Comparison of ENCODE assay signal across 8 cellular contexts in genomic region chr9:83708515-83709158, GRCh38. TPM values are rescaled to one million over a fixed set of nuclear protein-coding genes. Genes with fewer than 3 reads are reported as not detected.
DNase-seq lines count a peak whose midpoint lies in the region; ATAC-seq, FAIRE-seq and TF ChIP-seq lines count a peak whose summit lies in the region.

No MANE protein-coding gene starts in this region.

- FAIRE-seq in bronchial epithelial cell (lab: Jason Lieb, UNC) (no peak), keratinocyte (lab: Jason Lieb, UNC) (no peak)

- H3K79me2 ChIP-seq in keratinocyte (ENCODE audit: control insufficient read depth, insufficient read depth, low read length) = peaks cover 47% of the 10 kb centered on the region

- peak overlapping the region; percentile 100 for H3K27ac ChIP-seq in keratinocyte (ENCODE audit: control insufficient read depth, insufficient read depth, low read length)

- H3K4me3 Mint-ChIP-seq in IgD-negative memory B cell = peak overlapping the region; percentile 96 to 100 (median 99)

- H3K4me2 ChIP-seq in keratinocyte (ENCODE audit: control insufficient read depth, extremely low read depth, insufficient read depth, low read depth, low read length) = peak overlapping the region; percentile 96

- H3K27me3 ChIP-seq in bronchial epithelial cell (ENCODE audit: control insufficient read depth, insufficient read depth, low read length) (no peaks in the 10 kb centered on the region), keratinocyte (ENCODE audit: control insufficient read depth, extremely low read depth, insufficient read depth, low read length) (no peaks in the 10 kb centered on the region)

- peak overlapping the region; percentile 99 for H3K9ac ChIP-seq in keratinocyte (ENCODE audit: control insufficient read depth, extremely low read depth, insufficient read depth, low read length)

- H3K36me3 Mint-ChIP-seq in IgD-negative memory B cell = no peaks in the 10 kb centered on the region

- H3K27ac Mint-ChIP-seq in IgD-negative memory B cell = peak overlapping the region; percentile 98 to 100 (median 99)

- peak overlapping the region; percentile 100 for H2AFZ ChIP-seq in keratinocyte (ENCODE audit: control insufficient read depth, low read length)

- H3K9me3 ChIP-seq in keratinocyte (ENCODE audit: control insufficient read depth, low read depth, low read length) = no peaks in the 10 kb centered on the region

- H3K4me1 ChIP-seq in keratinocyte (ENCODE audit: control insufficient read depth, extremely low read depth, insufficient read depth, low read length) = peaks cover 17% of the 10 kb centered on the region

- H3K36me3 ChIP-seq in bronchial epithelial cell (ENCODE audit: control insufficient read depth, insufficient read depth, low read length) = no peaks in the 10 kb centered on the region
- H3K36me3 ChIP-seq in keratinocyte (ENCODE audit: control insufficient read depth in 2 of 2, extremely low read depth in 1 of 2, insufficient read depth in 2 of 2, low read length in 2 of 2) = no peaks in the 10 kb centered on the region

- peak; percentile 56 for ATAC-seq in GM21619 (IDR thresholded peaks at IDR 0.05; ENCODE audit: unreplicated experiment)

- H3K9me1 ChIP-seq in keratinocyte (ENCODE audit: control insufficient read depth, extremely low read depth, insufficient read depth, low read length) = no peaks in the 10 kb centered on the region

- dilution Hi-C loops in keratinocyte (cut with MboI; ENCODE audit: extremely low pct_ligation_motif_present, low sequenced_read_pairs) = no loop called here

- peaks cover 25 to 27% (median 27%) of the 10 kb centered on the region in 3 donors for H3K4me1 Mint-ChIP-seq in IgD-negative memory B cell

- H3K4me3 ChIP-seq in bronchial epithelial cell (ENCODE audit: low read depth, low read length) = peak overlapping the region; percentile 92
- peak overlapping the region; percentile 94 to 98 (median 97) for H3K4me3 ChIP-seq in keratinocyte (ENCODE audit: control insufficient read depth in 2 of 3, extremely low read depth in 1 of 3, insufficient read depth in 2 of 3, low read depth in 1 of 3, low read length in 3 of 3)

- H4K20me1 ChIP-seq in keratinocyte (ENCODE audit: control insufficient read depth, extremely low read depth, insufficient read depth, low read length) = peaks cover 3% of the 10 kb centered on the region

- TF ChIP-seq CTCF in bronchial epithelial cell (IDR thresholded peaks at IDR 0.05; ENCODE audit: insufficient read depth, low read length, severe bottlenecking) = peak; percentile 20
- peak in 2 of 3 experiments; percentile 31 to 61 for TF ChIP-seq CTCF in keratinocyte (optimal IDR thresholded peaks at IDR 0.05 in 1 of 3, IDR thresholded peaks at IDR 0.05 in 1 of 3, conservative IDR thresholded peaks at IDR 0.05 in 1 of 3; ENCODE audit: extremely low read depth in 1 of 3, insufficient read depth in 2 of 3, low read length in 3 of 3)

- DNase-seq in GF-D8 (lab: John Stamatoyannopoulos, UW) = peak; percentile 37
- peak; percentile 75 for DNase-seq in UCSD-AML1 (lab: John Stamatoyannopoulos, UW; ENCODE audit: unreplicated experiment)
- peak; percentile 44 for DNase-seq in bronchial epithelial cell (ENCODE audit: low read depth)
- no peak for DNase-seq in keratinocyte (ENCODE audit: low read depth, low spot score)
- peak; percentile 15 to 31 for DNase-seq in stimulated activated CD4-positive, alpha-beta T cell treated with anti-CD3 and anti-CD28 coated beads, Interleukin-15, amount 100 ng/mL, for 1 hour (ENCODE audit: low read depth in 1 of 2, low spot score in 1 of 2)
- no peak for DNase-seq in NCI-H187 (lab: John Stamatoyannopoulos, UW)

- no peaks in the 10 kb centered on the region for H3K9me3 Mint-ChIP-seq in IgD-negative memory B cell

- H3K27me3 Mint-ChIP-seq in IgD-negative memory B cell = peaks cover 2% of the 10 kb centered on the region

RNA-seq across cellular contexts. Expression of gene UBQLN1, which starts 0.9 kb away (rescaled TPM):
- polyA plus RNA-seq in IgD-negative memory B cell (76.6 TPM), keratinocyte (111 to 148 TPM (median 145 TPM) in 3 replicates)
- 96.4 and 124 TPM in 2 replicates for total RNA-seq in bronchial epithelial cell
- 97.6 TPM for polyA plus RNA-seq in keratinocyte (2011; ENCODE audit: low read depth)
- polyA plus RNA-seq in keratinocyte (2011; cell fraction: cytosol; rRNA removed) = 83.3 and 162 TPM in 2 replicates
- 107 and 113 TPM in 2 replicates for polyA plus RNA-seq in keratinocyte (2011; cell fraction: nucleus; rRNA removed)
- polyA plus RNA-seq in keratinocyte (2012; ENCODE audit: low replicate concordance) = 79.9 and 83.9 TPM in 2 replicates
- 154 to 278 TPM (median 225 TPM) in 3 replicates for polyA minus RNA-seq in keratinocyte
- 127 TPM for polyA minus RNA-seq in keratinocyte (2011; cell fraction: cytosol; rRNA and poly(A)+ RNA removed)
- 99.2 and 154 TPM in 2 replicates for polyA minus RNA-seq in keratinocyte (2011; cell fraction: nucleus; rRNA and poly(A)+ RNA removed)

Comparison
In these comparisons a context has a peak if more than half of its experiments do, and no peak if none do; other contexts are left out.
1. DNase-seq: peak in GF-D8 (single experiment), UCSD-AML1 (single experiment), bronchial epithelial cell (single experiment) and stimulated activated CD4-positive, alpha-beta T cell treated with anti-CD3 and anti-CD28 coated beads, Interleukin-15, amount 100 ng/mL, for 1 hour (2 of 2); none in keratinocyte (single experiment) and NCI-H187 (0 of 2).